In the genomic region with DNA sequence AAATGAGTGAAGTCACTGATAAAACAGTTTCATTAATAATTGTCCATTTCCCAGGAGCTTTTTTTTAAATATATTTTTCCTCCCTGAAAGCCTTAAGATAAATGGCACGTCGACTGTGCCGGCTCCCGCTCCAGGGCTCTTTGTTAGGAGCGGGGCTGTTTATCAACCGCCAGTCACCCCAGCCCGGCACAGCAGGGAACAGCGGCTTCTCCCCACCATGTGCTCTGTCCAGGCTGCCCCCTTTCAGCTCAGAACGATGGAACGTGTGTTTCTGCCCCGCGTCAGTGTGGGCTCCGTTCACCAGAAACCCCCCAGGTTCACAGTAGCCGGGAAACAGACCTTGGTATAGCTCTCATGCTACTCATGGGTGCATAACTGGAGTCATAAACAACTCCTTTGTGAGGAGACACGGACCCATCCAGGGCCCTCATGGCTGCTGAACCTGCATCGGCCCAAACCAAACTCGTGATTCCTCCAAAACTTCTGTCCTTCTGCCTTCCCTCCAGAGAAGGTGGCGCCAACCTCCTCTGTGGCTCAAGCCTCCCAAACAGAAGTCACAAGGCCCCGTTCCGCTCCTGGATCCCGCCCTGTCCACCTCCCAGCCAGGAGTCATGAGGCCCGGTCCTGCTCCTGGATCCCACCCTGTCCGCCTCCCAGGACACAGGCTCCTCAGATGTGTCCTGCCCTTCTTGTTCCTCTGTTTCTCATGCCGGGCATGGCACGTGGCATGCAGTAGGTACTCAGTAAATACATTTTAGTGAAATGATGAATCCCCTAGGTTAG, we compare ENCODE assay signal across 21 cellular contexts.
DNase-seq lines count a peak whose midpoint lies in the region; ATAC-seq, FAIRE-seq and TF ChIP-seq lines count a peak whose summit lies in the region.
"Had no signal": no experiment of that assay in that cellular context is flagged by ENCODE, and none has a peak within 500 bp of the region (broad histone marks: within the 10 kb centered on the region; RNA-seq: fewer than 3 reads in every experiment).

No MANE protein-coding gene starts in this region.

- no peak overlapping the region for H3K9ac ChIP-seq in K562 (ENCODE audit: insufficient read depth in 1 of 2, low read depth in 2 of 2, low read length in 2 of 2)
- H3K9ac ChIP-seq: BLaER1 had no signal

- no peak overlapping the region for H2AFZ ChIP-seq in K562 (ENCODE audit: low read depth, low read length)

- peak; percentile 19; the same call in 1 of the 3 replicates for ATAC-seq in K562

- H4K20me1 ChIP-seq in K562 (replicated peaks; ENCODE audit: control insufficient read depth, insufficient read depth, low read length): peaks cover 6% of the 10 kb centered on the region; the same call in 1 of the 2 replicates

- H3K79me2 ChIP-seq in K562 (ENCODE audit: control insufficient read depth, insufficient read depth, low read length): no peaks in the 10 kb centered on the region

- H3K4me3 ChIP-seq in SJCRH30: no peak overlapping the region
- no peak overlapping the region for H3K4me3 ChIP-seq in K562
- no peak overlapping the region for H3K4me3 ChIP-seq in spleen
- H3K4me3 ChIP-seq in sigmoid colon: no peak overlapping the region
- H3K4me3 ChIP-seq in brain microvascular endothelial cell (ENCODE audit: low read depth, low read length): no peak overlapping the region
- H3K4me3 ChIP-seq: BLaER1, SJSA1 had no signal

- CTCF ChIA-PET in K562 (lab: Yijun Ruan, JAX; ENCODE audit: low intra/inter-chr PET ratio) (no interaction called here), RWPE1 (lab: Yijun Ruan, JAX) (no interaction called here)

- TF ChIP-seq POLR2A in K562 (conservative IDR thresholded peaks at IDR 0.05) (no peak), spleen (IDR thresholded peaks at IDR 0.05) (no peak), sigmoid colon (IDR thresholded peaks at IDR 0.05) (no peak)

- H3K27me3 ChIP-seq in SJCRH30 (no peaks in the 10 kb centered on the region), K562 (ENCODE audit: control insufficient read depth in 2 of 2, insufficient read depth in 2 of 2, low read length in 2 of 2) (peaks cover 48 to 70% of the 10 kb centered on the region in 2 experiments), layer of hippocampus (ENCODE audit: control insufficient read depth, insufficient read depth, low read length) (no peaks in the 10 kb centered on the region), spleen (replicated peaks in 1 of 7) (peaks cover 0 to 63% (median 12%) of the 10 kb centered on the region in 7 donors), sigmoid colon (peaks cover 0 to 34% (median 5%) of the 10 kb centered on the region in 3 donors), brain microvascular endothelial cell (replicated peaks) (no peaks in the 10 kb centered on the region)

- 4% methylated on average over 21 of the region's 25 CpGs for WGBS in K562 (ENCODE audit: insufficient coverage, low coverage, missing lambda C conversion rate)
- 73 to 85% (median 76%) methylated on average over 23 to 25 of the region's 25 CpGs for WGBS in spleen, 5 donors
- 77% methylated on average over 25 of the region's 25 CpGs for WGBS in sigmoid colon, 2 donors

- TF ChIP-seq EP300 in K562 (IDR thresholded peaks at IDR 0.05; ENCODE audit: low read length): no peak
- TF ChIP-seq EP300 in sigmoid colon (IDR thresholded peaks at IDR 0.05): no peak

- in situ Hi-C loops in K562 (cut with MboI) (no loop called here), brain microvascular endothelial cell (cut with HindIII; ENCODE audit: low pct_ligation_motif_present, low sequenced_read_pairs) (no loop called here)

- H3K9me3 ChIP-seq in SJCRH30 (replicated peaks) (no peaks in the 10 kb centered on the region), K562 (replicated peaks; ENCODE audit: control insufficient read depth, insufficient read depth, low read depth, low read length) (no peaks in the 10 kb centered on the region; the same call in 1 of the 2 replicates), spleen (no peaks in the 10 kb centered on the region), sigmoid colon (no peaks in the 10 kb centered on the region)
- H3K9me3 ChIP-seq: BLaER1, SJSA1 had no signal

- no peak for DNase-seq in SJCRH30
- DNase-seq in K562 (ENCODE audit: extremely low read depth in 1 of 4, low spot score in 3 of 4): no peak
- DNase-seq in spleen: peak; percentile 64
- no peak for DNase-seq in sigmoid colon
- no peak for DNase-seq in brain microvascular endothelial cell
- no peak for DNase-seq in RWPE1 (ENCODE audit: low spot score)
- DNase-seq: CD4-positive, CD25-positive, alpha-beta regulatory T cell; DMS153; KBM-7; NCI-H1105; NCI-H1436 treated with DMSO at 0.1 percent for 48 hours; NCI-H187 treated with DMSO at 0.1 percent for 48 hours; NCI-H524; NCI-H748 treated with DMSO at 0.1 percent for 48 hours had no signal

- POLR2A ChIA-PET in K562 (lab: Yijun Ruan, JAX): no interaction called here
- POLR2A ChIA-PET in RWPE1 (lab: Yijun Ruan, JAX; ENCODE audit: low non-redundant PET): no interaction called here

- no peak for TF ChIP-seq CTCF in K562 (IDR thresholded peaks at IDR 0.05 in 2 of 3, conservative IDR thresholded peaks at IDR 0.05 in 1 of 3; ENCODE audit: insufficient read depth in 2 of 3, low read depth in 1 of 3, low read length in 3 of 3)
- no peak for TF ChIP-seq CTCF in spleen (IDR thresholded peaks at IDR 0.05 in 8 of 11, conservative IDR thresholded peaks at IDR 0.05 in 3 of 11)
- no peak for TF ChIP-seq CTCF in sigmoid colon (IDR thresholded peaks at IDR 0.05)
- TF ChIP-seq CTCF in brain microvascular endothelial cell (IDR thresholded peaks at IDR 0.05; ENCODE audit: low read depth, low read length, missing control alignments): no peak
- no peak for TF ChIP-seq CTCF in RWPE1 (conservative IDR thresholded peaks at IDR 0.05; ENCODE audit: low read depth)

- BruUV-seq in K562 (replicated peaks; lab: Mats Ljungman, UMichigan): no TSS peak

- TF ChIP-seq RAD21 in K562 (CRISPR knock-in tag; conservative IDR thresholded peaks at IDR 0.05 in 1 of 2, IDR thresholded peaks at IDR 0.05 in 1 of 2): no peak

- intact Hi-C loops in K562 (cut with micrococcal nuclease): loop anchor here (5.0 kb wide), 1 partner anchor 216 kb away; no protein-coding TSS in a partner anchor
- intact Hi-C loops in spleen (cut with DNase I; ENCODE audit: low total_unique reads): no loop called here
- intact Hi-C loops in sigmoid colon (cut with DNase I): no loop called here

- peaks cover 39% of the 10 kb centered on the region for H3K4me1 ChIP-seq in SJCRH30
- H3K4me1 ChIP-seq in K562 (replicated peaks in 1 of 2; ENCODE audit: control insufficient read depth in 2 of 2, insufficient read depth in 2 of 2, low read length in 2 of 2): peaks cover 3 to 49% of the 10 kb centered on the region in 2 experiments; a peak in 4 of 5 replicates
- no peaks in the 10 kb centered on the region for H3K4me1 ChIP-seq in spleen
- H3K4me1 ChIP-seq in sigmoid colon: no peaks in the 10 kb centered on the region
- H3K4me1 ChIP-seq: SJSA1 had no signal

- peak overlapping the region; percentile 11; the same call in 1 of the 2 replicates for H3K4me2 ChIP-seq in K562 (ENCODE audit: insufficient read depth, low read length)
- H3K4me2 ChIP-seq: BLaER1 had no signal

- H3K27ac ChIP-seq in SJCRH30 (peak overlapping the region; percentile 90), K562 (ENCODE audit: extremely low read depth, low read depth, low read length) (no peak overlapping the region), layer of hippocampus (ENCODE audit: low read depth, low read length) (peak overlapping the region; percentile 57), spleen (no peak overlapping the region), sigmoid colon (no peak overlapping the region), brain microvascular endothelial cell (no peak overlapping the region), RWPE1 (no peak overlapping the region)
- H3K27ac ChIP-seq: BLaER1, SJSA1 had no signal

- no peak for FAIRE-seq in K562 (lab: Jason Lieb, UNC)
- FAIRE-seq: A204.1, GM18507, HTR-8/SVneo, RCC 7860 had no signal

- no peaks in the 10 kb centered on the region for H3K36me3 ChIP-seq in SJCRH30
- H3K36me3 ChIP-seq in K562 (ENCODE audit: control insufficient read depth, insufficient read depth, low read length): no peaks in the 10 kb centered on the region
- H3K36me3 ChIP-seq in spleen: no peaks in the 10 kb centered on the region
- no peaks in the 10 kb centered on the region for H3K36me3 ChIP-seq in sigmoid colon
- no peaks in the 10 kb centered on the region for H3K36me3 ChIP-seq in brain microvascular endothelial cell (replicated peaks)
- H3K36me3 ChIP-seq: BLaER1, SJSA1 had no signal

- peaks cover 2% of the 10 kb centered on the region for H3K9me1 ChIP-seq in K562 (ENCODE audit: control insufficient read depth, insufficient read depth, low read length)

TF ChIP-seq in K562, 482 proteins besides CTCF, POLR2A, EP300 and RAD21 (continues in another document):
- TF ChIP-seq, protein P1, sequence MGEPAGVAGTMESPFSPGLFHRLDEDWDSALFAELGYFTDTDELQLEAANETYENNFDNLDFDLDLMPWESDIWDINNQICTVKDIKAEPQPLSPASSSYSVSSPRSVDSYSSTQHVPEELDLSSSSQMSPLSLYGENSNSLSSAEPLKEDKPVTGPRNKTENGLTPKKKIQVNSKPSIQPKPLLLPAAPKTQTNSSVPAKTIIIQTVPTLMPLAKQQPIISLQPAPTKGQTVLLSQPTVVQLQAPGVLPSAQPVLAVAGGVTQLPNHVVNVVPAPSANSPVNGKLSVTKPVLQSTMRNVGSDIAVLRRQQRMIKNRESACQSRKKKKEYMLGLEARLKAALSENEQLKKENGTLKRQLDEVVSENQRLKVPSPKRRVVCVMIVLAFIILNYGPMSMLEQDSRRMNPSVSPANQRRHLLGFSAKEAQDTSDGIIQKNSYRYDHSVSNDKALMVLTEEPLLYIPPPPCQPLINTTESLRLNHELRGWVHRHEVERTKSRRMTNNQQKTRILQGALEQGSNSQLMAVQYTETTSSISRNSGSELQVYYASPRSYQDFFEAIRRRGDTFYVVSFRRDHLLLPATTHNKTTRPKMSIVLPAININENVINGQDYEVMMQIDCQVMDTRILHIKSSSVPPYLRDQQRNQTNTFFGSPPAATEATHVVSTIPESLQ (CRISPR knock-in tag; IDR thresholded peaks at IDR 0.05): no peak
- TF ChIP-seq LEF1 (IDR thresholded peaks at IDR 0.05) (no peak), POLR2G (IDR thresholded peaks at IDR 0.05; ENCODE audit: low read depth, low read length) (peak; percentile 54), NR4A1 (CRISPR knock-in tag; IDR thresholded peaks at IDR 0.05) (no peak), NR4A1 (tag; IDR thresholded peaks at IDR 0.05) (no peak), ZNF274 (IDR thresholded peaks at IDR 0.05; ENCODE audit: borderline replicate concordance, low read depth, low read length) (no peak)

Comparison
In these comparisons a context has a peak if more than half of its experiments do, and no peak if none do; other contexts are left out.
1. H3K27ac ChIP-seq: peak in SJCRH30 (single experiment) and layer of hippocampus (single experiment); none in K562 (single experiment), spleen (0 of 8), sigmoid colon (0 of 4), brain microvascular endothelial cell (single experiment) and RWPE1 (single experiment).